Comparison of ENCODE assay signal across 1 cellular context in genomic region chr5:142829821-142830220, GRCh38.
TF ChIP-seq lines count a peak whose summit lies in the region.

No MANE protein-coding gene starts in this region.

TF ChIP-seq in H1, 55 proteins besides CTCF, POLR2A, EP300 and RAD21 (continued from another document):
- TF ChIP-seq TAF7 (optimal IDR thresholded peaks at IDR 0.05; ENCODE audit: borderline replicate concordance, low read depth, low read length) (no peak), BRCA1 (IDR thresholded peaks at IDR 0.05; ENCODE audit: low read depth, low read length) (no peak), SIRT6 (IDR thresholded peaks at IDR 0.05; ENCODE audit: low read length) (no peak), SP1 (IDR thresholded peaks at IDR 0.05; ENCODE audit: low read depth, low read length) (no peak), SUZ12 (IDR thresholded peaks at IDR 0.05; ENCODE audit: low read length) (no peak)
